1 cellular context compared by ENCODE assay signal in genomic region chr5:116358911-116359418, GRCh38.
TF ChIP-seq lines count a peak whose summit lies in the region.

No MANE protein-coding gene starts in this region.

TF ChIP-seq in GM12878, 131 proteins besides CTCF, POLR2A, EP300 and RAD21 (continued from another document and continues in another):
- TF ChIP-seq MLLT1 (IDR thresholded peaks at IDR 0.05) (peak; percentile 77; the same call in 1 of the 2 replicates), EED (IDR thresholded peaks at IDR 0.05; ENCODE audit: low read depth) (0 out of 2 replicates have a peak, but pooled peaks have one; percentile 30), SUPT20H (IDR thresholded peaks at IDR 0.05; ENCODE audit: borderline replicate concordance, control insufficient read depth, low read depth, low read length) (no peak), FOS (IDR thresholded peaks at IDR 0.05; ENCODE audit: borderline replicate concordance, extremely low read depth, insufficient read length) (no peak), SIN3A (IDR thresholded peaks at IDR 0.05; ENCODE audit: low read depth, low read length) (no peak), BCL3 (IDR thresholded peaks at IDR 0.05; ENCODE audit: borderline replicate concordance, insufficient read depth, low read depth, low read length, poor library complexity, severe bottlenecking) (no peak), IKZF2 (IDR thresholded peaks at IDR 0.05) (peak; percentile 99), IRF4 (IDR thresholded peaks at IDR 0.05; ENCODE audit: low read depth, low read length) (peak; percentile 96), POLR2AphosphoS5 (IDR thresholded peaks at IDR 0.05; ENCODE audit: low read length) (no peak), HDAC2 (IDR thresholded peaks at IDR 0.05) (no peak), ZBTB11 (CRISPR knock-in tag; IDR thresholded peaks at IDR 0.05) (no peak), ZBTB33 (IDR thresholded peaks at IDR 0.05) (no peak), SMARCA5 (IDR thresholded peaks at IDR 0.05) (peak; percentile 99; the same call in 1 of the 2 replicates), REST (IDR thresholded peaks at IDR 0.05; ENCODE audit: low read depth, low read length) (no peak), ZNF274 (IDR thresholded peaks at IDR 0.05; ENCODE audit: insufficient read depth, insufficient read length) (no peak), NRF1 (conservative IDR thresholded peaks at IDR 0.05; ENCODE audit: low read depth, low read length) (no peak), RUNX3 (IDR thresholded peaks at IDR 0.05; ENCODE audit: low read length) (peak; percentile 58), IKZF1 (conservative IDR thresholded peaks at IDR 0.05) (peak; percentile 98), PBX3 (IDR thresholded peaks at IDR 0.05; ENCODE audit: insufficient replicate concordance, low read depth, low read length) (no peak), RFX5 (IDR thresholded peaks at IDR 0.05; ENCODE audit: low read depth, low read length) (no peak), YY1 (IDR thresholded peaks at IDR 0.05; ENCODE audit: low read depth, low read length) (no peak), SIX5 (IDR thresholded peaks at IDR 0.05; ENCODE audit: low read depth, low read length, severe bottlenecking) (no peak), CREM (IDR thresholded peaks at IDR 0.05; ENCODE audit: low read depth) (peak; percentile 89), SP1 (IDR thresholded peaks at IDR 0.05; ENCODE audit: low read depth, low read length) (peak; percentile 22), BACH1 (IDR thresholded peaks at IDR 0.05; ENCODE audit: borderline replicate concordance) (peak; percentile 94; the same call in 1 of the 2 replicates), ESRRA (IDR thresholded peaks at IDR 0.05; ENCODE audit: low read length) (0 out of 2 replicates have a peak, but pooled peaks have one; percentile 45), DPF2 (IDR thresholded peaks at IDR 0.05) (peak; percentile 100), SRF (IDR thresholded peaks at IDR 0.05; ENCODE audit: low read depth in 2 of 2, low read length in 2 of 2) (no peak), CEBPZ (IDR thresholded peaks at IDR 0.05; ENCODE audit: low read depth, low read length) (no peak), ZNF384 (IDR thresholded peaks at IDR 0.05; ENCODE audit: borderline replicate concordance, low read depth, low read length) (peak; percentile 87), CREB1 (IDR thresholded peaks at IDR 0.05; ENCODE audit: low read depth) (peak; percentile 85), MTA2 (IDR thresholded peaks at IDR 0.05; ENCODE audit: low read depth) (peak; percentile 99), HDAC6 (IDR thresholded peaks at IDR 0.05; ENCODE audit: unreplicated experiment) (no peak), BMI1 (IDR thresholded peaks at IDR 0.05; ENCODE audit: borderline replicate concordance) (peak; percentile 93), PAX8 (IDR thresholded peaks at IDR 0.05) (no peak), CUX1 (IDR thresholded peaks at IDR 0.05; ENCODE audit: insufficient replicate concordance, low read depth, low read length) (no peak), ETV6 (conservative IDR thresholded peaks at IDR 0.05 in 1 of 2, IDR thresholded peaks at IDR 0.05 in 1 of 2; ENCODE audit: borderline replicate concordance in 1 of 2, low read depth in 1 of 2) (no peak; a peak in 1 of 4 replicates), MYB (IDR thresholded peaks at IDR 0.05; ENCODE audit: borderline replicate concordance, low read depth, low read length) (peak; percentile 83; the same call in 1 of the 2 replicates)
